In the genomic region with DNA sequence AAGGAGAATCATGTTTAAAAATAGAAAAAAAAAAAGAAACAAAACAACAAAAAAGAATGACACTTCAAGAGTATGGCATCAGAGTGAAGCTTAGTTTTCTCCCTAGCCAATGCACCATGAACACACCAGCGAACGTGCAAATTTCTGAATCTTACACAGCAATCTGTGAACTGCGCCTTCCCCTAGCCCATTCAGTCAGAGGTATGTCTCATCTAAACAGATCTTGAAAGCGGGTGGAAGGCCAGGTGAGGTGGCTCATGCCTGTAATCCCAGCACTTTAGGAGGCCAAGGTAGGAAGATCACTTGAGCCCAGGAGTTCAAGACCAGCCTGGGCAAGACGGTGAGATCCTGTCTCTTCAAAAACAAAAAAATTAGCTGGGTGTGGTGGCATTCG, we compare ENCODE assay signal across 8 cellular contexts.
DNase-seq lines count a peak whose midpoint lies in the region; ATAC-seq and TF ChIP-seq lines count a peak whose summit lies in the region.

No MANE protein-coding gene starts in this region.

- H3K9me3 Mint-ChIP-seq in naive B cell, result no peaks in the 10 kb centered on the region

- TF ChIP-seq CTCF in RWPE2 (IDR thresholded peaks at IDR 0.05; ENCODE audit: poor library complexity, severe bottlenecking) (no peak), esophagus muscularis mucosa (IDR thresholded peaks at IDR 0.05) (no peak), testis (IDR thresholded peaks at IDR 0.05) (no peak), WERI-Rb-1 (IDR thresholded peaks at IDR 0.05; ENCODE audit: low read depth, low read length) (no peak), BE2C (IDR thresholded peaks at IDR 0.05; ENCODE audit: low read depth, low read length) (no peak)

- H3K27ac ChIP-seq in RWPE2 (ENCODE audit: poor library complexity, severe bottlenecking) (peak overlapping the region; percentile 39), esophagus muscularis mucosa (replicated peaks in 1 of 4) (peak overlapping the region; percentile 69 to 88 (median 86)), testis (peak overlapping the region; percentile 81), WERI-Rb-1 (no peak overlapping the region)

- peaks cover 40 to 62% (median 52%) of the 10 kb centered on the region in 3 donors for H3K4me1 Mint-ChIP-seq in naive B cell

- H3K36me3 ChIP-seq in RWPE2 (ENCODE audit: low read depth) (peaks cover 14% of the 10 kb centered on the region), esophagus muscularis mucosa (peaks cover 1 to 7% (median 6%) of the 10 kb centered on the region in 4 donors), testis (ENCODE audit: low read depth, missing control alignments) (no peaks in the 10 kb centered on the region), WERI-Rb-1 (no peaks in the 10 kb centered on the region; the same call in 1 of the 2 replicates), BE2C (peaks cover 4% of the 10 kb centered on the region)

- ATAC-seq in RWPE2 (ENCODE audit: low read depth) (no peak), naive B cell (ENCODE audit: low read depth in 2 of 2) (no peak)

- no peaks in the 10 kb centered on the region for H3K36me3 Mint-ChIP-seq in naive B cell

- intact Hi-C loops in esophagus muscularis mucosa (cut with DNase I), result loop anchor here (5.0 kb wide), 3 partner anchors 86 to 166 kb away; partner anchors contain the start of genes MICAL3 and PEX26
- intact Hi-C loops in testis (cut with DNase I; ENCODE audit: low total_unique reads), result no loop called here

- no peaks in the 10 kb centered on the region for H3K27me3 ChIP-seq in RWPE2 (ENCODE audit: insufficient read depth, poor library complexity, severe bottlenecking)
- H3K27me3 ChIP-seq in esophagus muscularis mucosa, result no peaks in the 10 kb centered on the region
- H3K27me3 ChIP-seq in testis, result no peaks in the 10 kb centered on the region
- H3K27me3 ChIP-seq in WERI-Rb-1 (ENCODE audit: insufficient read depth, low read depth, severe bottlenecking), result no peaks in the 10 kb centered on the region
- no peaks in the 10 kb centered on the region for H3K27me3 ChIP-seq in BE2C

- peak overlapping the region; percentile 33 to 89 (median 68) for H3K27ac Mint-ChIP-seq in naive B cell

- 68% methylated on average over 6 of the region's 6 CpGs for WGBS in esophagus muscularis mucosa
- 74 to 76% methylated on average over 6 of the region's 6 CpGs for WGBS in testis, 2 donors

- no peak for DNase-seq in RWPE2 (ENCODE audit: low spot score)
- DNase-seq in esophagus muscularis mucosa (ENCODE audit: extremely low spot score), result no peak
- DNase-seq in naive B cell, result no peak
- DNase-seq in testis, result no peak
- no peak for DNase-seq in WERI-Rb-1
- no peak for DNase-seq in NCI-H82 (lab: John Stamatoyannopoulos, UW)
- no peak for DNase-seq in T-helper 1 cell
- DNase-seq in BE2C, result no peak

- no peak overlapping the region for H3K4me3 Mint-ChIP-seq in naive B cell

- H3K4me1 ChIP-seq in RWPE2 (ENCODE audit: insufficient read depth, poor library complexity, severe bottlenecking) (peaks cover 18% of the 10 kb centered on the region), esophagus muscularis mucosa (peaks cover 40 to 83% (median 75%) of the 10 kb centered on the region in 4 donors), testis (peaks cover 38% of the 10 kb centered on the region), BE2C (peaks cover 9% of the 10 kb centered on the region)

- H3K9me3 ChIP-seq in RWPE2 (ENCODE audit: severe bottlenecking), result no peaks in the 10 kb centered on the region
- H3K9me3 ChIP-seq in esophagus muscularis mucosa, result no peaks in the 10 kb centered on the region
- H3K9me3 ChIP-seq in testis, result no peaks in the 10 kb centered on the region
- H3K9me3 ChIP-seq in WERI-Rb-1 (ENCODE audit: severe bottlenecking), result no peaks in the 10 kb centered on the region
- H3K9me3 ChIP-seq in BE2C, result no peaks in the 10 kb centered on the region

- no peaks in the 10 kb centered on the region for H3K27me3 Mint-ChIP-seq in naive B cell

- no peak overlapping the region for H3K4me3 ChIP-seq in RWPE2 (ENCODE audit: severe bottlenecking)
- no peak overlapping the region for H3K4me3 ChIP-seq in esophagus muscularis mucosa
- H3K4me3 ChIP-seq in testis, result no peak overlapping the region
- H3K4me3 ChIP-seq in WERI-Rb-1 (ENCODE audit: low read depth, low read length), result no peak overlapping the region
- H3K4me3 ChIP-seq in BE2C (ENCODE audit: low read depth, low read length), result no peak overlapping the region

- TF ChIP-seq EP300 in esophagus muscularis mucosa (IDR thresholded peaks at IDR 0.05), result no peak

- TF ChIP-seq POLR2A in esophagus muscularis mucosa (IDR thresholded peaks at IDR 0.05; ENCODE audit: low read depth) (no peak), testis (IDR thresholded peaks at IDR 0.05) (no peak)
